ENCODE assay signal across 18 cellular contexts in the genomic region with DNA sequence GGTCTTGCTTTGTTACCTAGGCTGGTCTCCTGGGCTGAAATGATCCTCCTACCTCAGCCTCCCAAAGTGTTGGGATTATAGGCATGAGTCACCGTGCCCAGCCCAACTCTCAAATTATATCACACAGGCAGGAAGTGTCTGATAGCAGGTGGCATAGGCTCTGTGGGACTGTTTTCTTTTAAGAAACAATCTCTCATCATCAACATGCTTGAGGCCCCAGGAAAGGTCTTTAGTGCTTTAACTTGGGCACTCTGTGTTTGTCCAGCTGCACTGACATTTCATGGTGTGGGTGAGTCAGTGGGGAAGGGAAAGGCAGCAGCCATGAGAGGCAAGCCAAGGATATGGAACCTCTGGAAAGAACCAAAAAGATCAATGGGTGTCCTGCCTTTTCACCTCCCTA.
DNase-seq lines count a peak whose midpoint lies in the region; ATAC-seq and TF ChIP-seq lines count a peak whose summit lies in the region.
"Had no signal": no experiment of that assay in that cellular context is flagged by ENCODE, and none has a peak within 500 bp of the region (broad histone marks: within the 10 kb centered on the region; RNA-seq: fewer than 3 reads in every experiment).

No MANE protein-coding gene starts in this region.

- H3K27me3 ChIP-seq in H9 (ENCODE audit: insufficient read depth, low read length) (no peaks in the 10 kb centered on the region), SJCRH30 (no peaks in the 10 kb centered on the region), fibroblast of lung (ENCODE audit: control insufficient read depth, insufficient read depth, low read length) (no peaks in the 10 kb centered on the region), osteoblast (ENCODE audit: insufficient read depth, low read length) (no peaks in the 10 kb centered on the region), tibial nerve (no peaks in the 10 kb centered on the region), right atrium auricular region (no peaks in the 10 kb centered on the region)
- H3K27me3 ChIP-seq: upper lobe of right lung had no signal

- H3K23ac ChIP-seq in H9 (ENCODE audit: insufficient read length, low read depth, low read length) = no peak overlapping the region

- no peak for DNase-seq in H9
- DNase-seq in SJCRH30 = peak; percentile 88 to 95
- peak; percentile 25 to 62 for DNase-seq in fibroblast of lung (ENCODE audit: low read depth in 2 of 2)
- DNase-seq in osteoblast (ENCODE audit: insufficient read length, low spot score, missing footprints) = peak; percentile 25
- no peak for DNase-seq in Calu3
- no peak for DNase-seq in tibial nerve (ENCODE audit: low spot score in 2 of 2)
- DNase-seq in right atrium auricular region (ENCODE audit: low spot score) = no peak
- DNase-seq: activated CD4-positive, alpha-beta T cell treated with anti-CD3 and anti-CD28 coated beads for 48 hours; activated T-cell treated with anti-CD3 and anti-CD28 coated beads, Interleukin-2, amount 50 U/mL, for 48 hours; AML-193; DMS153; foreskin melanocyte; NCI-H1092 treated with DMSO at 0.1 percent for 48 hours; psoas muscle; T-cell; upper lobe of right lung had no signal

- no peak overlapping the region for H4K91ac ChIP-seq in H9 (ENCODE audit: insufficient read length, low read depth, low read length)

- no peak overlapping the region for H4K8ac ChIP-seq in H9 (replicated peaks; ENCODE audit: insufficient read length, low read depth, low read length)

- H3K79me2 ChIP-seq in H9 (ENCODE audit: insufficient read depth, low read length) (no peaks in the 10 kb centered on the region), fibroblast of lung (ENCODE audit: control insufficient read depth, insufficient read depth, low read length) (no peaks in the 10 kb centered on the region), osteoblast (ENCODE audit: insufficient read depth, low read length) (no peaks in the 10 kb centered on the region)

- H3K4me2 ChIP-seq in H9 (ENCODE audit: insufficient read depth, insufficient read length, low read length) (no peak overlapping the region), fibroblast of lung (ENCODE audit: extremely low read depth, insufficient read depth, low read length) (no peak overlapping the region), osteoblast (ENCODE audit: insufficient read depth, low read length) (no peak overlapping the region)
- H3K4me2 ChIP-seq: PC-9 had no signal

- no peak for ATAC-seq in HG03045 (IDR thresholded peaks at IDR 0.05; ENCODE audit: unreplicated experiment)
- ATAC-seq: psoas muscle, T-cell had no signal

- H3K4me3 Mint-ChIP-seq in H9 = no peak overlapping the region
- no peak overlapping the region for H3K4me3 Mint-ChIP-seq in Calu3 (ENCODE audit: low read depth, unreplicated experiment)
- H3K4me3 Mint-ChIP-seq: T-cell had no signal

- no peaks in the 10 kb centered on the region for H3K9me3 Mint-ChIP-seq in H9
- H3K9me3 Mint-ChIP-seq in Calu3 (ENCODE audit: low read depth, unreplicated experiment) = no peaks in the 10 kb centered on the region
- H3K9me3 Mint-ChIP-seq: T-cell had no signal

- no peak overlapping the region for H2BK15ac ChIP-seq in H9 (ENCODE audit: low read depth, low read length)

- H2BK120ac ChIP-seq in H9 (ENCODE audit: low read depth, low read length, poor library complexity, severe bottlenecking) = no peak overlapping the region

- TF ChIP-seq POLR2A in tibial nerve (IDR thresholded peaks at IDR 0.05) = no peak

- no CpG with 5 or more reads among the region's 1 CpG for WGBS in H9 (ENCODE audit: extremely low coverage, insufficient read length, low lambda C conversion rate)
- WGBS in tibial nerve, 2 donors = 83 to 89% methylated on average over 1 of the region's 1 CpG

- no peak overlapping the region for H3K14ac ChIP-seq in H9 (ENCODE audit: insufficient read depth, low read length)

- H3K36me3 Mint-ChIP-seq in H9 (ENCODE audit: insufficient read depth in 1 of 3, low read depth in 3 of 3) (no peaks in the 10 kb centered on the region; a peak in 1 of 7 replicates), Calu3 (ENCODE audit: insufficient read depth, unreplicated experiment) (no peaks in the 10 kb centered on the region)
- H3K36me3 Mint-ChIP-seq: T-cell had no signal

- no peak overlapping the region for H3K4ac ChIP-seq in H9 (ENCODE audit: low read depth, low read length)

- H2AK5ac ChIP-seq in H9 (ENCODE audit: insufficient read length, low read length) = no peak overlapping the region

- H3K4me1 ChIP-seq in H9 (ENCODE audit: insufficient read depth, low read length) (no peaks in the 10 kb centered on the region), SJCRH30 (peaks cover 21% of the 10 kb centered on the region), fibroblast of lung (ENCODE audit: control insufficient read depth, extremely low read depth, insufficient read depth, low read length) (no peaks in the 10 kb centered on the region), osteoblast (ENCODE audit: insufficient read depth, low read length) (peaks cover 12% of the 10 kb centered on the region), tibial nerve (peaks cover 0 to 4% (median 0%) of the 10 kb centered on the region in 4 donors), right atrium auricular region (no peaks in the 10 kb centered on the region)
- H3K4me1 ChIP-seq: psoas muscle, upper lobe of right lung had no signal

- H3K9ac ChIP-seq in H9 (ENCODE audit: extremely low read depth, insufficient read length, low read length) = no peak overlapping the region
- H3K9ac ChIP-seq in fibroblast of lung (ENCODE audit: insufficient read depth, low read length) = no peak overlapping the region

- H2AFZ ChIP-seq in H9 (ENCODE audit: low read length) (no peak overlapping the region), fibroblast of lung (ENCODE audit: low read length) (no peak overlapping the region), osteoblast (ENCODE audit: low read length) (peak overlapping the region; percentile 86)
- H2AFZ ChIP-seq: PC-9 had no signal

- no peak overlapping the region for H3K27ac ChIP-seq in H9 (ENCODE audit: insufficient read length, low read depth, low read length)
- peak overlapping the region; percentile 98 for H3K27ac ChIP-seq in SJCRH30
- H3K27ac ChIP-seq in fibroblast of lung (ENCODE audit: insufficient read depth, low read length) = no peak overlapping the region
- H3K27ac ChIP-seq in osteoblast (ENCODE audit: low read depth, low read length) = peak overlapping the region; percentile 46
- no peak overlapping the region for H3K27ac ChIP-seq in tibial nerve
- H3K27ac ChIP-seq in right atrium auricular region = no peak overlapping the region
- H3K27ac ChIP-seq: PC-9, psoas muscle, upper lobe of right lung had no signal

- intact Hi-C loops in Calu3 (cut with micrococcal nuclease; ENCODE audit: unreplicated experiment) = no loop called here

- H2BK12ac ChIP-seq in H9 (ENCODE audit: insufficient read length, low read depth, low read length) = peak overlapping the region; percentile 4

- BruUV-seq in Calu3 (replicated peaks; lab: Mats Ljungman, UMichigan) = no TSS peak

- H3K56ac ChIP-seq in H9 (ENCODE audit: insufficient read length, low read depth, low read length) = no peak overlapping the region

- no peak overlapping the region for H4K5ac ChIP-seq in H9 (ENCODE audit: insufficient read length, low read depth, low read length)

- H3K36me3 ChIP-seq in SJCRH30 (no peaks in the 10 kb centered on the region), fibroblast of lung (ENCODE audit: control insufficient read depth, insufficient read depth, low read length) (no peaks in the 10 kb centered on the region), osteoblast (ENCODE audit: insufficient read depth, low read length) (no peaks in the 10 kb centered on the region), tibial nerve (no peaks in the 10 kb centered on the region), right atrium auricular region (no peaks in the 10 kb centered on the region)
- H3K36me3 ChIP-seq: upper lobe of right lung had no signal

- no peaks in the 10 kb centered on the region for H3K9me3 ChIP-seq in H9 (ENCODE audit: control insufficient read depth, low read depth, low read length)
- no peaks in the 10 kb centered on the region for H3K9me3 ChIP-seq in SJCRH30 (replicated peaks)
- H3K9me3 ChIP-seq in fibroblast of lung (ENCODE audit: control insufficient read depth, insufficient read depth, low read depth, low read length) = no peaks in the 10 kb centered on the region
- no peaks in the 10 kb centered on the region for H3K9me3 ChIP-seq in osteoblast (ENCODE audit: low read depth, low read length)
- no peaks in the 10 kb centered on the region for H3K9me3 ChIP-seq in tibial nerve
- H3K9me3 ChIP-seq in right atrium auricular region = no peaks in the 10 kb centered on the region
- H3K9me3 ChIP-seq: psoas muscle, upper lobe of right lung had no signal

- H3K27me3 Mint-ChIP-seq in H9 (ENCODE audit: low read depth) = peaks cover 2% of the 10 kb centered on the region; the same call in 1 of the 2 replicates
- no peaks in the 10 kb centered on the region for H3K27me3 Mint-ChIP-seq in Calu3 (ENCODE audit: unreplicated experiment)
- H3K27me3 Mint-ChIP-seq: T-cell had no signal

- H2BK20ac ChIP-seq in H9 (ENCODE audit: low read depth, low read length, poor library complexity, severe bottlenecking) = no peak overlapping the region

- no peaks in the 10 kb centered on the region for H4K20me1 ChIP-seq in H9 (ENCODE audit: control insufficient read depth, insufficient read depth, insufficient read length)
- no peaks in the 10 kb centered on the region for H4K20me1 ChIP-seq in fibroblast of lung (ENCODE audit: control insufficient read depth, extremely low read depth, insufficient read depth, low read length)
- no peaks in the 10 kb centered on the region for H4K20me1 ChIP-seq in osteoblast (ENCODE audit: insufficient read depth, low read length)

- TF ChIP-seq CTCF in H9 (conservative IDR thresholded peaks at IDR 0.05) = no peak
- no peak for TF ChIP-seq CTCF in fibroblast of lung (conservative IDR thresholded peaks at IDR 0.05 in 1 of 2, IDR thresholded peaks at IDR 0.05 in 1 of 2; ENCODE audit: low read depth in 1 of 2, low read length in 2 of 2)
- no peak for TF ChIP-seq CTCF in osteoblast (IDR thresholded peaks at IDR 0.05; ENCODE audit: extremely low read depth, low read depth, low read length)
- TF ChIP-seq CTCF in Calu3 (IDR thresholded peaks at IDR 0.05; ENCODE audit: unreplicated experiment) = no peak
- TF ChIP-seq CTCF in tibial nerve (IDR thresholded peaks at IDR 0.05) = no peak
- no peak for TF ChIP-seq CTCF in right atrium auricular region (IDR thresholded peaks at IDR 0.05)

- no peak overlapping the region for H3T11ph ChIP-seq in H9 (ENCODE audit: low read length)

- no peaks in the 10 kb centered on the region for H3K79me1 ChIP-seq in H9 (ENCODE audit: insufficient read depth, low read depth, low read length, poor library complexity, severe bottlenecking)

- H3K27ac Mint-ChIP-seq in H9 (no peak overlapping the region), Calu3 (ENCODE audit: unreplicated experiment) (no peak overlapping the region)
- H3K27ac Mint-ChIP-seq: T-cell had no signal

- H3K4me1 Mint-ChIP-seq in H9 (peaks cover 13 to 17% of the 10 kb centered on the region in 2 experiments), Calu3 (ENCODE audit: low read depth, unreplicated experiment) (no peaks in the 10 kb centered on the region)

- H3K18ac ChIP-seq in H9 (ENCODE audit: insufficient read length, low read depth, low read length) = no peak overlapping the region

- CTCF ChIA-PET in Calu3 (lab: Charles Lee) = no interaction called here

- no peak overlapping the region for H3K4me3 ChIP-seq in SJCRH30
- no peak overlapping the region for H3K4me3 ChIP-seq in fibroblast of lung (replicated peaks in 1 of 4; ENCODE audit: control extremely low read depth in 1 of 4, insufficient read depth in 1 of 4, low read depth in 3 of 4, low read length in 4 of 4)
- no peak overlapping the region for H3K4me3 ChIP-seq in osteoblast (ENCODE audit: insufficient read depth, low read length)
- no peak overlapping the region for H3K4me3 ChIP-seq in tibial nerve
- no peak overlapping the region for H3K4me3 ChIP-seq in right atrium auricular region
- H3K4me3 ChIP-seq: PC-9, psoas muscle, upper lobe of right lung had no signal

- TF ChIP-seq EP300 in tibial nerve (IDR thresholded peaks at IDR 0.05) = no peak

- no peak overlapping the region for H2BK5ac ChIP-seq in H9 (ENCODE audit: insufficient read length, low read length)

- no peaks in the 10 kb centered on the region for H3K23me2 ChIP-seq in H9 (ENCODE audit: insufficient read length, low read depth, low read length, poor library complexity, severe bottlenecking)

Comparison
In these comparisons a context has a peak if more than half of its experiments do, and no peak if none do; other contexts are left out.
1. DNase-seq: peak in SJCRH30 (2 of 2), fibroblast of lung (2 of 2) and osteoblast (single experiment); none in H9 (single experiment), Calu3 (single experiment), tibial nerve (0 of 2) and right atrium auricular region (single experiment).
2. H3K27ac ChIP-seq: peak in SJCRH30 (single experiment) and osteoblast (single experiment); none in H9 (single experiment), fibroblast of lung (single experiment), tibial nerve (0 of 4) and right atrium auricular region (0 of 2).